Comparison of ENCODE assay signal across 1 cellular context in genomic region chr16:5033256-5034166, GRCh38.
TF ChIP-seq lines count a peak whose summit lies in the region.

Gene NAGPA, minus strand, starts transcription at chr16:5033935. Its CDS starts 21 bp downstream, at chr16:5033914.

TF ChIP-seq in K562, 482 proteins besides CTCF, POLR2A, EP300 and RAD21 (continued from another document and continues in another):
- no peak for TF ChIP-seq HNRNPH1 (optimal IDR thresholded peaks at IDR 0.05; ENCODE audit: low read depth, low read length)
- no peak for TF ChIP-seq ZBTB43 (CRISPR knock-in tag; IDR thresholded peaks at IDR 0.05)
- no peak for TF ChIP-seq ZNF316 (IDR thresholded peaks at IDR 0.05)
- no peak for TF ChIP-seq ZNF609 (CRISPR knock-in tag; IDR thresholded peaks at IDR 0.05; ENCODE audit: borderline replicate concordance)
- peak; percentile 69 for TF ChIP-seq ATF7 (IDR thresholded peaks at IDR 0.05)
- TF ChIP-seq VEZF1 (CRISPR knock-in tag; IDR thresholded peaks at IDR 0.05), result no peak; the same call in 1 of the 2 replicates
- TF ChIP-seq CREM (IDR thresholded peaks at IDR 0.05; ENCODE audit: low read depth), result 0 out of 2 replicates have a peak, but pooled peaks have one; percentile 34
- peak; percentile 54; the same call in 1 of the 2 replicates for TF ChIP-seq TARDBP (IDR thresholded peaks at IDR 0.05)
- TF ChIP-seq EGR1 (conservative IDR thresholded peaks at IDR 0.05), result no peak
- 0 out of 2 replicates have a peak, but pooled peaks have one; percentile 27 for TF ChIP-seq ELF1 (tag; IDR thresholded peaks at IDR 0.05)
- TF ChIP-seq BHLHE40 (IDR thresholded peaks at IDR 0.05; ENCODE audit: low read length), result peak; percentile 88
- TF ChIP-seq CBX1 (IDR thresholded peaks at IDR 0.05; ENCODE audit: low read depth), result peak; percentile 89
- no peak for TF ChIP-seq ZNF3 (CRISPR knock-in tag; IDR thresholded peaks at IDR 0.05)
- TF ChIP-seq KAT2B (IDR thresholded peaks at IDR 0.05; ENCODE audit: low read depth, low read length), result no peak
- peak; percentile 33; the same call in 1 of the 2 replicates for TF ChIP-seq ATF3 (IDR thresholded peaks at IDR 0.05)
- no peak for TF ChIP-seq ATF3 (CRISPR knock-in tag; conservative IDR thresholded peaks at IDR 0.05)
- TF ChIP-seq NCOA1 (IDR thresholded peaks at IDR 0.05; ENCODE audit: low read depth), result no peak
- no peak for TF ChIP-seq BCLAF1 (IDR thresholded peaks at IDR 0.05; ENCODE audit: borderline replicate concordance in 1 of 2, control insufficient read depth in 1 of 2, low read depth in 2 of 2, low read length in 1 of 2)
- TF ChIP-seq TAF9B (IDR thresholded peaks at IDR 0.05; ENCODE audit: partially characterized antibody), result peak; percentile 72
- TF ChIP-seq SRSF1 (IDR thresholded peaks at IDR 0.05; ENCODE audit: low read depth, low read length), result no peak
- no peak for TF ChIP-seq ID3 (CRISPR knock-in tag; IDR thresholded peaks at IDR 0.05)
- TF ChIP-seq ID3 (tag; IDR thresholded peaks at IDR 0.05), result no peak; the same call in 1 of the 2 replicates
- no peak for TF ChIP-seq WHSC1 (IDR thresholded peaks at IDR 0.05; ENCODE audit: low read length)
- no peak for TF ChIP-seq EWSR1 (IDR thresholded peaks at IDR 0.05; ENCODE audit: borderline replicate concordance, low read depth, partially characterized antibody)
- no peak for TF ChIP-seq MTA1 (IDR thresholded peaks at IDR 0.05; ENCODE audit: borderline replicate concordance)
- TF ChIP-seq ZKSCAN3 (CRISPR knock-in tag; IDR thresholded peaks at IDR 0.05), result no peak
- no peak for TF ChIP-seq PRDM10 (IDR thresholded peaks at IDR 0.05; ENCODE audit: partially characterized antibody)
- TF ChIP-seq NFE2L1 (tag; IDR thresholded peaks at IDR 0.05; ENCODE audit: borderline replicate concordance, low read depth), result no peak
- TF ChIP-seq SIN3B (IDR thresholded peaks at IDR 0.05; ENCODE audit: low read depth), result peak; percentile 100
- TF ChIP-seq HBP1 (CRISPR knock-in tag; IDR thresholded peaks at IDR 0.05), result no peak
- TF ChIP-seq FOXA3 (CRISPR knock-in tag; conservative IDR thresholded peaks at IDR 0.05 in 1 of 2, IDR thresholded peaks at IDR 0.05 in 1 of 2), result no peak
- TF ChIP-seq HDGF (IDR thresholded peaks at IDR 0.05), result no peak
- no peak for TF ChIP-seq ZNF551 (CRISPR knock-in tag; IDR thresholded peaks at IDR 0.05)
- no peak for TF ChIP-seq SNAPC5 (CRISPR knock-in tag; IDR thresholded peaks at IDR 0.05)
- no peak for TF ChIP-seq ZBTB2 (IDR thresholded peaks at IDR 0.05)
- TF ChIP-seq ZFPM2 (CRISPR knock-in tag; IDR thresholded peaks at IDR 0.05), result no peak
- TF ChIP-seq U2AF2 (optimal IDR thresholded peaks at IDR 0.05; ENCODE audit: low read depth, low read length), result no peak
- no peak for TF ChIP-seq E2F8 (IDR thresholded peaks at IDR 0.05; ENCODE audit: low read depth, partially characterized antibody)
